In the genomic region with DNA sequence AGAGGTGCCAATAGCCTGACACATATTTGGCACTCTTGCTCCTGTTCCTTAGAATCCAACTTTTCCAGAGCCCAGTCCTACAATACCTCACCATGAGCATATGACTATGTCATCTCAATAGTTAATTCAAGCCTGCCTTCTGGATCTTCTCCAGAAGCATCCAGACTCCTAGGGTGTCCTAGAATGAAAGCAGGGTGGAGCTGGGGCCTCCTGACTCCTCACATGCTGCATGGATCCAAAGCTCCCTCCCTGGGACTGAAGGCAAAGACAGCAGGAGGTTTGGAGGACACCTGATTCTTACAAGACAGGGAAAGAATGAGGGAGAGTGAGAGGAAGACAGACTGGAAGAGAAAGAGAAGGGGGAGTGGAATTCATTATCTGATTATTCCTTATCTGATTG, we compare ENCODE assay signal across 15 cellular contexts. TPM values are rescaled to one million over a fixed set of nuclear protein-coding genes. Genes with fewer than 3 reads are reported as not detected.
DNase-seq lines count a peak whose midpoint lies in the region; ATAC-seq lines count a peak whose summit lies in the region.
"Had no signal": no experiment of that assay in that cellular context is flagged by ENCODE, and none has a peak within 500 bp of the region (broad histone marks: within the 10 kb centered on the region; RNA-seq: fewer than 3 reads in every experiment).

No MANE protein-coding gene starts in this region.

- no peak for DNase-seq in Right ventricle myocardium inferior (ENCODE audit: missing footprints)
- no peak for DNase-seq in cardiac septum (ENCODE audit: low spot score)
- peak; percentile 62 for DNase-seq in MG63
- peak; percentile 65 for DNase-seq in medulla oblongata (ENCODE audit: extremely low spot score)
- no peak for DNase-seq in stimulated activated CD4-positive, alpha-beta T cell treated with anti-CD3 and anti-CD28 coated beads, Interleukin-2, amount 100 ng/mL, for 24 hours
- no peak for DNase-seq in stimulated activated CD4-positive, alpha-beta T cell treated with anti-CD3 and anti-CD28 coated beads, Interleukin-4, amount 100 ng/mL, for 1 hour
- DNase-seq: ACHN; CD4-positive, alpha-beta T cell; DMS79; H7 had no signal

- H3K4me3 ChIP-seq in MG63, result no peak overlapping the region
- H3K4me3 ChIP-seq: BLaER1 treated with 17β-estradiol and CSF1 and Interleukin-3, amounts not matched to agents 10 nM and 100 nM; GM12878; GM23338 had no signal

- no peaks in the 10 kb centered on the region; the same call in 1 of the 2 replicates for H3K9me3 ChIP-seq in MG63

- intact Hi-C loops in Right ventricle myocardium inferior (cut with DNase I), result no loop called here
- intact Hi-C loops in cardiac septum (cut with DNase I), result no loop called here

- H3K36me3 ChIP-seq in MG63, result no peaks in the 10 kb centered on the region; the same call in 1 of the 2 replicates
- H3K36me3 ChIP-seq: BLaER1 treated with 17β-estradiol and CSF1 and Interleukin-3, amounts not matched to agents 10 nM and 100 nM had no signal

- ATAC-seq in Right ventricle myocardium inferior (peak; percentile 20), GM18861 (IDR thresholded peaks at IDR 0.05; ENCODE audit: unreplicated experiment) (no peak)
- ATAC-seq: GM12878, GM23338 had no signal

- H3K27me3 ChIP-seq in MG63, result no peaks in the 10 kb centered on the region
- H3K27me3 ChIP-seq: BLaER1 treated with 17β-estradiol and CSF1 and Interleukin-3, amounts not matched to agents 10 nM and 100 nM had no signal

RNA-seq across cellular contexts. Expression of a gene that starts 37.9 kb away (rescaled TPM):
- total RNA-seq in Right ventricle myocardium inferior (14.6 TPM), cardiac septum (2.5 TPM)
- total RNA-seq in MG63 (2014; rRNA removed; shearing (Covaris generic); ENCODE audit: low replicate concordance), result 2.9 and 8.8 TPM in 2 replicates
- total RNA-seq: CD4-positive, alpha-beta T cell; G401; GM12878; H7 had no signal

Comparison
In these comparisons a context has a peak if more than half of its experiments do, and no peak if none do; other contexts are left out.
1. DNase-seq: peak in MG63 (single experiment) and medulla oblongata (single experiment); none in Right ventricle myocardium inferior (single experiment), cardiac septum (single experiment), stimulated activated CD4-positive, alpha-beta T cell treated with anti-CD3 and anti-CD28 coated beads, Interleukin-2, amount 100 ng/mL, for 24 hours (0 of 2) and stimulated activated CD4-positive, alpha-beta T cell treated with anti-CD3 and anti-CD28 coated beads, Interleukin-4, amount 100 ng/mL, for 1 hour (single experiment).